In the genomic region with DNA sequence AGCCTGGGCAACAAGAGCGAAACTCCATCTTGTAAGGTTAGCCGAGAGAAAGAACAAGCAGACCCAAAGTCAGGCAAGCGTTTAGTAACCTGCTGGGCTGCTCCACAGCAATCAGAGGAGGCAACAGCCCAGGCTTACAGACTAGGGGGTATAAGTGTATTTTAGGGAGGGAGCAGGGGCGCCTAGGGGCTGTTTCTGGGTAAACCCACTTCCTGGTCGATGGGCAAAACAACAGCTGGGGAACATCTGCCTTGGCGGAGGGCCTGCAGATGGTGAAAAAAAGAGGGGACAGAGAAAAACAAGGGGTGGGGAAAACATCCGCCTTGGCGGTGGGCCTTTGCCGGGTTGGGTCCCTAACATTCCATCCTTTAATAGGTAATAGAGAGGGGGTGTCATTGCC, we compare ENCODE assay signal across 20 cellular contexts. TPM values are rescaled to one million over a fixed set of nuclear protein-coding genes. Genes with fewer than 3 reads are reported as not detected.
DNase-seq lines count a peak whose midpoint lies in the region; ATAC-seq and TF ChIP-seq lines count a peak whose summit lies in the region.
"Had no signal": no experiment of that assay in that cellular context is flagged by ENCODE, and none has a peak within 500 bp of the region (broad histone marks: within the 10 kb centered on the region; RNA-seq: fewer than 3 reads in every experiment).

No MANE protein-coding gene starts in this region.

- no peak overlapping the region for H3K4me3 ChIP-seq in BLaER1
- no peak overlapping the region for H3K4me3 ChIP-seq in DND-41 (ENCODE audit: low read depth in 1 of 2, low read length in 2 of 2)
- H3K4me3 ChIP-seq: GM12878, HAP-1 had no signal

- H3K9me3 Mint-ChIP-seq in stimulated activated effector memory CD8-positive, alpha-beta T cell treated with anti-CD3 and anti-CD28 coated beads, Interleukin-12 subunit alpha, Interleukin-12 subunit beta, amount 100 ng/mL, for 72 hours, result no peaks in the 10 kb centered on the region
- no peaks in the 10 kb centered on the region for H3K9me3 Mint-ChIP-seq in activated T-helper 2 cell treated with anti-CD3 and anti-CD28 coated beads, Interferon-gamma antibody, Interleukin-2, Interleukin-4, amounts not matched to agents 10 μg/mL and 5 μg/mL and 100 μg/mL, durations not matched to agents 14 hours and 24 hours and 36 hours
- H3K9me3 Mint-ChIP-seq: CD4-positive, alpha-beta T cell had no signal

- no peaks in the 10 kb centered on the region for H3K36me3 ChIP-seq in BLaER1
- H3K36me3 ChIP-seq in DND-41 (ENCODE audit: insufficient read depth, low read length), result no peaks in the 10 kb centered on the region
- H3K36me3 ChIP-seq: BE2C, HAP-1 had no signal

- H3K27ac Mint-ChIP-seq in stimulated activated effector memory CD8-positive, alpha-beta T cell treated with anti-CD3 and anti-CD28 coated beads, Interleukin-12 subunit alpha, Interleukin-12 subunit beta, amount 100 ng/mL, for 72 hours, result peak overlapping the region; percentile 35
- no peak overlapping the region for H3K27ac Mint-ChIP-seq in activated T-helper 2 cell treated with anti-CD3 and anti-CD28 coated beads, Interferon-gamma antibody, Interleukin-2, Interleukin-4, amounts not matched to agents 10 μg/mL and 5 μg/mL and 100 μg/mL, durations not matched to agents 14 hours and 24 hours and 36 hours
- H3K27ac Mint-ChIP-seq: CD4-positive, alpha-beta T cell had no signal

- H3K27me3 ChIP-seq in BLaER1 (no peaks in the 10 kb centered on the region), DND-41 (ENCODE audit: insufficient read depth, low read length, poor library complexity) (no peaks in the 10 kb centered on the region)

- H4K20me1 ChIP-seq in BLaER1, result no peaks in the 10 kb centered on the region
- no peaks in the 10 kb centered on the region for H4K20me1 ChIP-seq in DND-41 (ENCODE audit: insufficient read depth, low read length)

- no peaks in the 10 kb centered on the region for H3K79me2 ChIP-seq in DND-41 (ENCODE audit: insufficient read depth, low read length)

- DNase-seq in DND-41, result peak; percentile 52
- peak; percentile 62 for DNase-seq in NAMALWA (ENCODE audit: low spot score)
- DNase-seq in stimulated activated effector memory CD8-positive, alpha-beta T cell treated with anti-CD3 and anti-CD28 coated beads, Interleukin-12 subunit alpha, Interleukin-12 subunit beta, amount 100 ng/mL, for 72 hours (ENCODE audit: low spot score in 2 of 2), result no peak
- no peak for DNase-seq in NCI-H526 treated with DMSO at 0.1 percent for 48 hours (lab: John Stamatoyannopoulos, UW)
- no peak for DNase-seq in activated T-helper 2 cell treated with anti-CD3 and anti-CD28 coated beads, Interferon-gamma antibody, Interleukin-2, Interleukin-4, amounts not matched to agents 10 μg/mL and 5 μg/mL and 100 μg/mL, durations not matched to agents 14 hours and 24 hours and 36 hours (ENCODE audit: low spot score)
- DNase-seq: ACHN; BE2C; Caco-2; CD4-positive, alpha-beta T cell; DMS153; DMS79; EL had no signal

- peak; percentile 56 for ATAC-seq in DND-41 (ENCODE audit: insufficient read depth, low read depth)
- ATAC-seq in stimulated activated effector memory CD8-positive, alpha-beta T cell treated with anti-CD3 and anti-CD28 coated beads, Interleukin-12 subunit alpha, Interleukin-12 subunit beta, amount 100 ng/mL, for 72 hours, result no peak
- ATAC-seq: GM12878 had no signal

- H3K4me1 Mint-ChIP-seq in stimulated activated effector memory CD8-positive, alpha-beta T cell treated with anti-CD3 and anti-CD28 coated beads, Interleukin-12 subunit alpha, Interleukin-12 subunit beta, amount 100 ng/mL, for 72 hours, result no peaks in the 10 kb centered on the region
- H3K4me1 Mint-ChIP-seq in activated T-helper 2 cell treated with anti-CD3 and anti-CD28 coated beads, Interferon-gamma antibody, Interleukin-2, Interleukin-4, amounts not matched to agents 10 μg/mL and 5 μg/mL and 100 μg/mL, durations not matched to agents 14 hours and 24 hours and 36 hours (ENCODE audit: low read depth), result no peaks in the 10 kb centered on the region

- no peak overlapping the region for H3K27ac ChIP-seq in BLaER1
- H3K27ac ChIP-seq in DND-41 (ENCODE audit: low read length), result no peak overlapping the region
- H3K27ac ChIP-seq: C4-2B, HL-60 had no signal

- peaks cover 2% of the 10 kb centered on the region for H3K27me3 Mint-ChIP-seq in activated T-helper 2 cell treated with anti-CD3 and anti-CD28 coated beads, Interferon-gamma antibody, Interleukin-2, Interleukin-4, amounts not matched to agents 10 μg/mL and 5 μg/mL and 100 μg/mL, durations not matched to agents 14 hours and 24 hours and 36 hours (ENCODE audit: low read depth)
- H3K27me3 Mint-ChIP-seq: CD4-positive, alpha-beta T cell had no signal

- no peak overlapping the region for H3K9ac ChIP-seq in BLaER1
- H3K9ac ChIP-seq in DND-41 (ENCODE audit: low read depth, low read length), result no peak overlapping the region

- no peaks in the 10 kb centered on the region for H3K36me3 Mint-ChIP-seq in stimulated activated effector memory CD8-positive, alpha-beta T cell treated with anti-CD3 and anti-CD28 coated beads, Interleukin-12 subunit alpha, Interleukin-12 subunit beta, amount 100 ng/mL, for 72 hours
- H3K36me3 Mint-ChIP-seq in activated T-helper 2 cell treated with anti-CD3 and anti-CD28 coated beads, Interferon-gamma antibody, Interleukin-2, Interleukin-4, amounts not matched to agents 10 μg/mL and 5 μg/mL and 100 μg/mL, durations not matched to agents 14 hours and 24 hours and 36 hours (ENCODE audit: low read depth), result no peaks in the 10 kb centered on the region

- TF ChIP-seq CTCF in DND-41 (IDR thresholded peaks at IDR 0.05; ENCODE audit: borderline replicate concordance, extremely low read depth, low read length, poor library complexity, severe bottlenecking), result no peak

- H3K4me2 ChIP-seq in BLaER1 (peak overlapping the region; percentile 17; the same call in 1 of the 2 replicates), DND-41 (ENCODE audit: insufficient read depth, low read length) (no peak overlapping the region)

- intact Hi-C loops in activated T-helper 2 cell treated with anti-CD3 and anti-CD28 coated beads, Interferon-gamma antibody, Interleukin-2, Interleukin-4, amounts not matched to agents 10 μg/mL and 5 μg/mL and 100 μg/mL, durations not matched to agents 14 hours and 24 hours and 36 hours (cut with micrococcal nuclease), result no loop called here

- H3K4me3 Mint-ChIP-seq in stimulated activated effector memory CD8-positive, alpha-beta T cell treated with anti-CD3 and anti-CD28 coated beads, Interleukin-12 subunit alpha, Interleukin-12 subunit beta, amount 100 ng/mL, for 72 hours, result no peak overlapping the region
- no peak overlapping the region for H3K4me3 Mint-ChIP-seq in activated T-helper 2 cell treated with anti-CD3 and anti-CD28 coated beads, Interferon-gamma antibody, Interleukin-2, Interleukin-4, amounts not matched to agents 10 μg/mL and 5 μg/mL and 100 μg/mL, durations not matched to agents 14 hours and 24 hours and 36 hours (ENCODE audit: low read depth)
- H3K4me3 Mint-ChIP-seq: CD4-positive, alpha-beta T cell had no signal

- H3K9me3 ChIP-seq in BLaER1 (peaks cover 32% of the 10 kb centered on the region), DND-41 (ENCODE audit: insufficient read depth, low read length, severe bottlenecking) (no peaks in the 10 kb centered on the region)
- H3K9me3 ChIP-seq: BE2C, Caco-2, HAP-1 had no signal

- no peak overlapping the region for H2AFZ ChIP-seq in DND-41 (ENCODE audit: low read depth, low read length)

- H3K4me1 ChIP-seq in BLaER1 (peaks cover 8% of the 10 kb centered on the region), DND-41 (ENCODE audit: insufficient read depth, low read length) (peaks cover 6% of the 10 kb centered on the region)
- H3K4me1 ChIP-seq: BE2C, Caco-2, HAP-1 had no signal

RNA-seq across cellular contexts. Expression of gene TAS1R1, which starts 5.2 kb away (rescaled TPM):
- not detected in 2 replicates for total RNA-seq in activated T-helper 2 cell treated with anti-CD3 and anti-CD28 coated beads, Interferon-gamma antibody, Interleukin-2, Interleukin-4, amounts not matched to agents 10 μg/mL and 5 μg/mL and 100 μg/mL, durations not matched to agents 14 hours and 24 hours and 36 hours
- total RNA-seq: Caco-2; CD4-positive, alpha-beta T cell; G401; GM12878; H4; HT1080 had no signal

RNA-seq across cellular contexts. Expression of gene NOL9, which starts 6.0 kb away (rescaled TPM):
- total RNA-seq in activated T-helper 2 cell treated with anti-CD3 and anti-CD28 coated beads, Interferon-gamma antibody, Interleukin-2, Interleukin-4, amounts not matched to agents 10 μg/mL and 5 μg/mL and 100 μg/mL, durations not matched to agents 14 hours and 24 hours and 36 hours, result 43.4 and 50.0 TPM in 2 replicates

RNA-seq across cellular contexts. Expression of gene ZBTB48, which starts 19.5 kb away (rescaled TPM):
- total RNA-seq in activated T-helper 2 cell treated with anti-CD3 and anti-CD28 coated beads, Interferon-gamma antibody, Interleukin-2, Interleukin-4, amounts not matched to agents 10 μg/mL and 5 μg/mL and 100 μg/mL, durations not matched to agents 14 hours and 24 hours and 36 hours, result 26.3 and 28.0 TPM in 2 replicates

RNA-seq across cellular contexts. Expression of gene KLHL21, which starts 42.4 kb away (rescaled TPM):
- total RNA-seq in activated T-helper 2 cell treated with anti-CD3 and anti-CD28 coated beads, Interferon-gamma antibody, Interleukin-2, Interleukin-4, amounts not matched to agents 10 μg/mL and 5 μg/mL and 100 μg/mL, durations not matched to agents 14 hours and 24 hours and 36 hours, result 21.3 and 22.6 TPM in 2 replicates

RNA-seq across cellular contexts. Expression of gene PHF13, which starts 53.3 kb away (rescaled TPM):
- 19.7 and 20.4 TPM in 2 replicates for total RNA-seq in activated T-helper 2 cell treated with anti-CD3 and anti-CD28 coated beads, Interferon-gamma antibody, Interleukin-2, Interleukin-4, amounts not matched to agents 10 μg/mL and 5 μg/mL and 100 μg/mL, durations not matched to agents 14 hours and 24 hours and 36 hours

Comparison
In these comparisons a context has a peak if more than half of its experiments do, and no peak if none do; other contexts are left out.
1. DNase-seq: peak in DND-41 (single experiment) and NAMALWA (single experiment); none in stimulated activated effector memory CD8-positive, alpha-beta T cell treated with anti-CD3 and anti-CD28 coated beads, Interleukin-12 subunit alpha, Interleukin-12 subunit beta, amount 100 ng/mL, for 72 hours (0 of 2), NCI-H526 treated with DMSO at 0.1 percent for 48 hours (single experiment) and activated T-helper 2 cell treated with anti-CD3 and anti-CD28 coated beads, Interferon-gamma antibody, Interleukin-2, Interleukin-4, amounts not matched to agents 10 μg/mL and 5 μg/mL and 100 μg/mL, durations not matched to agents 14 hours and 24 hours and 36 hours (single experiment).